Comparison of ENCODE assay signal across 1 cellular context in the genomic region with DNA sequence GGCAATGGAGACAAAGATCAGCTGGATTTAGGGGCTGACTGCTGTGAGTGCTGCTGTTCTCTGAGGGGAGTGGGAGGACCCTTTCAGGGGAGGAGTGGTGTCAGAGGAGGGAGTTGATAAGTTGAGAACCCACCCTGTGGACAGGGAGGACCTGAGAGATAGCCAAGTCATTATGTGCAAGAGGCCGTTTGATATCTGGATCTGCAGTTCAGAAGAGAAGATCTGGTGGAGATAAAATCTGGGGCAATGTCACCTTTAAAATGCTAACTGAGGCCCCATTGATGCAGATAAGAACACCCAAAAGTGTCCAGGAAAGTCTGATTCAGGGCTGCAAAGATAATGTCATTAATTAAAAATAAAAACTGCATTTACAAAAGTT.
TF ChIP-seq lines count a peak whose summit lies in the region.

No MANE protein-coding gene starts in this region.

TF ChIP-seq in K562, 482 proteins besides CTCF, POLR2A, EP300 and RAD21 (continued from another document and continues in another):
- TF ChIP-seq E2F4 (CRISPR knock-in tag; IDR thresholded peaks at IDR 0.05; ENCODE audit: low read depth), result no peak
- no peak for TF ChIP-seq HMBOX1 (IDR thresholded peaks at IDR 0.05)
- no peak for TF ChIP-seq SMARCA5 (IDR thresholded peaks at IDR 0.05)
- peak; percentile 24 for TF ChIP-seq DACH1 (IDR thresholded peaks at IDR 0.05; ENCODE audit: partially characterized antibody)
- TF ChIP-seq NCOA4 (IDR thresholded peaks at IDR 0.05; ENCODE audit: partially characterized antibody), result no peak
- TF ChIP-seq POLR2B (IDR thresholded peaks at IDR 0.05; ENCODE audit: low read depth, partially characterized antibody), result no peak
- no peak for TF ChIP-seq SNRNP70 (optimal IDR thresholded peaks at IDR 0.05; ENCODE audit: low read depth, low read length)
- no peak for TF ChIP-seq SIN3A (IDR thresholded peaks at IDR 0.05; ENCODE audit: borderline replicate concordance in 2 of 2, control insufficient read depth in 1 of 2, low read depth in 2 of 2, low read length in 2 of 2)
- TF ChIP-seq ARID1B (IDR thresholded peaks at IDR 0.05), result peak; percentile 80
- no peak for TF ChIP-seq ZNF609 (CRISPR knock-in tag; IDR thresholded peaks at IDR 0.05; ENCODE audit: borderline replicate concordance)
- no peak for TF ChIP-seq KDM4B (IDR thresholded peaks at IDR 0.05; ENCODE audit: borderline replicate concordance in 2 of 2, low read depth in 1 of 2)
- 0 out of 2 replicates have a peak, but pooled peaks have one; percentile 52 for TF ChIP-seq TEAD4 (IDR thresholded peaks at IDR 0.05; ENCODE audit: low read length)
- TF ChIP-seq TEAD4 (CRISPR knock-in tag; IDR thresholded peaks at IDR 0.05; ENCODE audit: borderline replicate concordance), result no peak
- TF ChIP-seq, protein P1, sequence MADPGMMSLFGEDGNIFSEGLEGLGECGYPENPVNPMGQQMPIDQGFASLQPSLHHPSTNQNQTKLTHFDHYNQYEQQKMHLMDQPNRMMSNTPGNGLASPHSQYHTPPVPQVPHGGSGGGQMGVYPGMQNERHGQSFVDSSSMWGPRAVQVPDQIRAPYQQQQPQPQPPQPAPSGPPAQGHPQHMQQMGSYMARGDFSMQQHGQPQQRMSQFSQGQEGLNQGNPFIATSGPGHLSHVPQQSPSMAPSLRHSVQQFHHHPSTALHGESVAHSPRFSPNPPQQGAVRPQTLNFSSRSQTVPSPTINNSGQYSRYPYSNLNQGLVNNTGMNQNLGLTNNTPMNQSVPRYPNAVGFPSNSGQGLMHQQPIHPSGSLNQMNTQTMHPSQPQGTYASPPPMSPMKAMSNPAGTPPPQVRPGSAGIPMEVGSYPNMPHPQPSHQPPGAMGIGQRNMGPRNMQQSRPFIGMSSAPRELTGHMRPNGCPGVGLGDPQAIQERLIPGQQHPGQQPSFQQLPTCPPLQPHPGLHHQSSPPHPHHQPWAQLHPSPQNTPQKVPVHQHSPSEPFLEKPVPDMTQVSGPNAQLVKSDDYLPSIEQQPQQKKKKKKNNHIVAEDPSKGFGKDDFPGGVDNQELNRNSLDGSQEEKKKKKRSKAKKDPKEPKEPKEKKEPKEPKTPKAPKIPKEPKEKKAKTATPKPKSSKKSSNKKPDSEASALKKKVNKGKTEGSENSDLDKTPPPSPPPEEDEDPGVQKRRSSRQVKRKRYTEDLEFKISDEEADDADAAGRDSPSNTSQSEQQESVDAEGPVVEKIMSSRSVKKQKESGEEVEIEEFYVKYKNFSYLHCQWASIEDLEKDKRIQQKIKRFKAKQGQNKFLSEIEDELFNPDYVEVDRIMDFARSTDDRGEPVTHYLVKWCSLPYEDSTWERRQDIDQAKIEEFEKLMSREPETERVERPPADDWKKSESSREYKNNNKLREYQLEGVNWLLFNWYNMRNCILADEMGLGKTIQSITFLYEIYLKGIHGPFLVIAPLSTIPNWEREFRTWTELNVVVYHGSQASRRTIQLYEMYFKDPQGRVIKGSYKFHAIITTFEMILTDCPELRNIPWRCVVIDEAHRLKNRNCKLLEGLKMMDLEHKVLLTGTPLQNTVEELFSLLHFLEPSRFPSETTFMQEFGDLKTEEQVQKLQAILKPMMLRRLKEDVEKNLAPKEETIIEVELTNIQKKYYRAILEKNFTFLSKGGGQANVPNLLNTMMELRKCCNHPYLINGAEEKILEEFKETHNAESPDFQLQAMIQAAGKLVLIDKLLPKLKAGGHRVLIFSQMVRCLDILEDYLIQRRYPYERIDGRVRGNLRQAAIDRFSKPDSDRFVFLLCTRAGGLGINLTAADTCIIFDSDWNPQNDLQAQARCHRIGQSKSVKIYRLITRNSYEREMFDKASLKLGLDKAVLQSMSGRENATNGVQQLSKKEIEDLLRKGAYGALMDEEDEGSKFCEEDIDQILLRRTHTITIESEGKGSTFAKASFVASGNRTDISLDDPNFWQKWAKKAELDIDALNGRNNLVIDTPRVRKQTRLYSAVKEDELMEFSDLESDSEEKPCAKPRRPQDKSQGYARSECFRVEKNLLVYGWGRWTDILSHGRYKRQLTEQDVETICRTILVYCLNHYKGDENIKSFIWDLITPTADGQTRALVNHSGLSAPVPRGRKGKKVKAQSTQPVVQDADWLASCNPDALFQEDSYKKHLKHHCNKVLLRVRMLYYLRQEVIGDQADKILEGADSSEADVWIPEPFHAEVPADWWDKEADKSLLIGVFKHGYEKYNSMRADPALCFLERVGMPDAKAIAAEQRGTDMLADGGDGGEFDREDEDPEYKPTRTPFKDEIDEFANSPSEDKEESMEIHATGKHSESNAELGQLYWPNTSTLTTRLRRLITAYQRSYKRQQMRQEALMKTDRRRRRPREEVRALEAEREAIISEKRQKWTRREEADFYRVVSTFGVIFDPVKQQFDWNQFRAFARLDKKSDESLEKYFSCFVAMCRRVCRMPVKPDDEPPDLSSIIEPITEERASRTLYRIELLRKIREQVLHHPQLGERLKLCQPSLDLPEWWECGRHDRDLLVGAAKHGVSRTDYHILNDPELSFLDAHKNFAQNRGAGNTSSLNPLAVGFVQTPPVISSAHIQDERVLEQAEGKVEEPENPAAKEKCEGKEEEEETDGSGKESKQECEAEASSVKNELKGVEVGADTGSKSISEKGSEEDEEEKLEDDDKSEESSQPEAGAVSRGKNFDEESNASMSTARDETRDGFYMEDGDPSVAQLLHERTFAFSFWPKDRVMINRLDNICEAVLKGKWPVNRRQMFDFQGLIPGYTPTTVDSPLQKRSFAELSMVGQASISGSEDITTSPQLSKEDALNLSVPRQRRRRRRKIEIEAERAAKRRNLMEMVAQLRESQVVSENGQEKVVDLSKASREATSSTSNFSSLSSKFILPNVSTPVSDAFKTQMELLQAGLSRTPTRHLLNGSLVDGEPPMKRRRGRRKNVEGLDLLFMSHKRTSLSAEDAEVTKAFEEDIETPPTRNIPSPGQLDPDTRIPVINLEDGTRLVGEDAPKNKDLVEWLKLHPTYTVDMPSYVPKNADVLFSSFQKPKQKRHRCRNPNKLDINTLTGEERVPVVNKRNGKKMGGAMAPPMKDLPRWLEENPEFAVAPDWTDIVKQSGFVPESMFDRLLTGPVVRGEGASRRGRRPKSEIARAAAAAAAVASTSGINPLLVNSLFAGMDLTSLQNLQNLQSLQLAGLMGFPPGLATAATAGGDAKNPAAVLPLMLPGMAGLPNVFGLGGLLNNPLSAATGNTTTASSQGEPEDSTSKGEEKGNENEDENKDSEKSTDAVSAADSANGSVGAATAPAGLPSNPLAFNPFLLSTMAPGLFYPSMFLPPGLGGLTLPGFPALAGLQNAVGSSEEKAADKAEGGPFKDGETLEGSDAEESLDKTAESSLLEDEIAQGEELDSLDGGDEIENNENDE (IDR thresholded peaks at IDR 0.05; ENCODE audit: low read depth, low read length), result no peak
- TF ChIP-seq NCOR1 (IDR thresholded peaks at IDR 0.05), result peak; percentile 43; the same call in 1 of the 2 replicates
- no peak; the same call in 1 of the 2 replicates for TF ChIP-seq ZBTB7A (IDR thresholded peaks at IDR 0.05; ENCODE audit: borderline replicate concordance, control insufficient read depth, low read depth, low read length)
- no peak for TF ChIP-seq ARID2 (IDR thresholded peaks at IDR 0.05)
- no peak for TF ChIP-seq EHMT2 (IDR thresholded peaks at IDR 0.05)
- TF ChIP-seq GTF2A2 (tag; IDR thresholded peaks at IDR 0.05), result no peak
- TF ChIP-seq REST (CRISPR knock-in tag; IDR thresholded peaks at IDR 0.05; ENCODE audit: low read depth), result no peak
- TF ChIP-seq ZBTB26 (CRISPR knock-in tag; IDR thresholded peaks at IDR 0.05), result 0 out of 2 replicates have a peak, but pooled peaks have one; percentile 44
- no peak for TF ChIP-seq GTF2E2 (tag; IDR thresholded peaks at IDR 0.05)
- no peak for TF ChIP-seq ZNF398 (CRISPR knock-in tag; IDR thresholded peaks at IDR 0.05)
- peak in 1 of 2 experiments; percentile 25; a peak in 1 of 4 replicates for TF ChIP-seq HDAC1 (IDR thresholded peaks at IDR 0.05)
